1 cellular context compared by ENCODE assay signal in the genomic region with DNA sequence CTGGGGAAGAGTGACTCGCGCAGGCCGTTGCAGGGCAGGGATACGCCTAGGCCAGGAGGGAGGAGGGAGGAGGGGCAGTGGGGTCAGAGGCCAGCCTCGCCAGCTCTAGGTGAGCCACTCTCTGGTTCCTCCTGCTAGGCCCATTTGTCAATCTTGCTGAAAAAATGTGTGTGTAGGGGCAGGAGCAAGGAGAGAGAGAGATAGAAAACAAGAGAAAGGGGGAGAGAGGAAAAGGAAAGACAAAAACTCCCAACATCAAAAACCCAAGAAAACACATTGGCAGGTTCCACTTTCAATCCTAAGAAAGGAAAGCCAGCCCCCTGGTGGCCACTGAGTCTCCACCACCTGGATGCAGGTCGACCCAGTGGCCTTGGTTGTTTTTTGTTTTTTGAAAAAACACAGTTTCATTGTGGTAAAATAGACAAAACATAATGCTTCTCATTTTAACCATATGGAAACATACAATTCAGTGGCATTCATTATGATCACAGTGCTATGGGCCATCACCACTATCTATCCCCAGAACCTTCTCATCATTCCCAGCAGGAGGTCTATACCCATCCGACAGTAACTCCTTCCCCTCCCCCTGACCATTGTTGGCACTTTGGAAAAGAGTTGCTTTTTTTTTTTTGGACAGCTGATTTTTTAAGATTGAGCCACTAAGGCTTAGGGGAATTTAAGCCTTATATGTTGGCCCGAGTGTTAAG.
A peak's percentile ranks its signal among the peaks of the same experiment; 100 is the strongest.
TF ChIP-seq lines count a peak whose summit lies in the region.

No MANE protein-coding gene starts in this region.

TF ChIP-seq in HepG2, 621 proteins besides CTCF, POLR2A, EP300 and RAD21:
- TF ChIP-seq PPARG (CRISPR knock-in tag; conservative IDR thresholded peaks at IDR 0.05) (peak; percentile 32; the same call in 1 of the 2 replicates), ZNF10 (CRISPR knock-in tag; IDR thresholded peaks at IDR 0.05; ENCODE audit: borderline replicate concordance, low read depth) (no peak), SMC3 (IDR thresholded peaks at IDR 0.05; ENCODE audit: low read length) (peak; percentile 66), KDM2A (CRISPR knock-in tag; IDR thresholded peaks at IDR 0.05; ENCODE audit: borderline replicate concordance, low read depth) (0 out of 2 replicates have a peak, but pooled peaks have one; percentile 22), IRF9 (CRISPR knock-in tag; IDR thresholded peaks at IDR 0.05; ENCODE audit: borderline replicate concordance) (no peak), STAG1 (CRISPR knock-in tag; IDR thresholded peaks at IDR 0.05) (peak; percentile 74), ZNF362 (CRISPR knock-in tag; IDR thresholded peaks at IDR 0.05; ENCODE audit: borderline replicate concordance) (peak; percentile 24; the same call in 1 of the 2 replicates), ZFX (CRISPR knock-in tag; IDR thresholded peaks at IDR 0.05; ENCODE audit: low read depth) (peak; percentile 44; the same call in 1 of the 2 replicates), ELF3 (CRISPR knock-in tag; IDR thresholded peaks at IDR 0.05) (no peak), NR2F6 (IDR thresholded peaks at IDR 0.05) (peak; percentile 84), NR2F6 (CRISPR knock-in tag; IDR thresholded peaks at IDR 0.05) (peak; percentile 65), HMGXB4 (CRISPR knock-in tag; IDR thresholded peaks at IDR 0.05; ENCODE audit: borderline replicate concordance in 1 of 2, low read depth in 1 of 2) (peak in 1 of 2 experiments; percentile 32; a peak in 1 of 4 replicates), XRCC5 (optimal IDR thresholded peaks at IDR 0.05; ENCODE audit: low read length) (peak; percentile 28), ZNF430 (CRISPR knock-in tag; IDR thresholded peaks at IDR 0.05) (no peak), ZNF263 (CRISPR knock-in tag; IDR thresholded peaks at IDR 0.05) (peak; percentile 70), CENPT (CRISPR knock-in tag; IDR thresholded peaks at IDR 0.05; ENCODE audit: low read depth) (no peak), NR2C2 (CRISPR knock-in tag; IDR thresholded peaks at IDR 0.05; ENCODE audit: borderline replicate concordance) (peak; percentile 42; the same call in 1 of the 2 replicates), FOXP4 (CRISPR knock-in tag; IDR thresholded peaks at IDR 0.05) (0 out of 2 replicates have a peak, but pooled peaks have one; percentile 9), TGIF2 (CRISPR knock-in tag; IDR thresholded peaks at IDR 0.05) (no peak), NR2F1 (CRISPR knock-in tag; IDR thresholded peaks at IDR 0.05) (peak; percentile 36 to 84; a peak in 3 of 4 replicates), SRSF1 (optimal IDR thresholded peaks at IDR 0.05; ENCODE audit: low read depth, low read length) (no peak)
- TF ChIP-seq, protein P1, sequence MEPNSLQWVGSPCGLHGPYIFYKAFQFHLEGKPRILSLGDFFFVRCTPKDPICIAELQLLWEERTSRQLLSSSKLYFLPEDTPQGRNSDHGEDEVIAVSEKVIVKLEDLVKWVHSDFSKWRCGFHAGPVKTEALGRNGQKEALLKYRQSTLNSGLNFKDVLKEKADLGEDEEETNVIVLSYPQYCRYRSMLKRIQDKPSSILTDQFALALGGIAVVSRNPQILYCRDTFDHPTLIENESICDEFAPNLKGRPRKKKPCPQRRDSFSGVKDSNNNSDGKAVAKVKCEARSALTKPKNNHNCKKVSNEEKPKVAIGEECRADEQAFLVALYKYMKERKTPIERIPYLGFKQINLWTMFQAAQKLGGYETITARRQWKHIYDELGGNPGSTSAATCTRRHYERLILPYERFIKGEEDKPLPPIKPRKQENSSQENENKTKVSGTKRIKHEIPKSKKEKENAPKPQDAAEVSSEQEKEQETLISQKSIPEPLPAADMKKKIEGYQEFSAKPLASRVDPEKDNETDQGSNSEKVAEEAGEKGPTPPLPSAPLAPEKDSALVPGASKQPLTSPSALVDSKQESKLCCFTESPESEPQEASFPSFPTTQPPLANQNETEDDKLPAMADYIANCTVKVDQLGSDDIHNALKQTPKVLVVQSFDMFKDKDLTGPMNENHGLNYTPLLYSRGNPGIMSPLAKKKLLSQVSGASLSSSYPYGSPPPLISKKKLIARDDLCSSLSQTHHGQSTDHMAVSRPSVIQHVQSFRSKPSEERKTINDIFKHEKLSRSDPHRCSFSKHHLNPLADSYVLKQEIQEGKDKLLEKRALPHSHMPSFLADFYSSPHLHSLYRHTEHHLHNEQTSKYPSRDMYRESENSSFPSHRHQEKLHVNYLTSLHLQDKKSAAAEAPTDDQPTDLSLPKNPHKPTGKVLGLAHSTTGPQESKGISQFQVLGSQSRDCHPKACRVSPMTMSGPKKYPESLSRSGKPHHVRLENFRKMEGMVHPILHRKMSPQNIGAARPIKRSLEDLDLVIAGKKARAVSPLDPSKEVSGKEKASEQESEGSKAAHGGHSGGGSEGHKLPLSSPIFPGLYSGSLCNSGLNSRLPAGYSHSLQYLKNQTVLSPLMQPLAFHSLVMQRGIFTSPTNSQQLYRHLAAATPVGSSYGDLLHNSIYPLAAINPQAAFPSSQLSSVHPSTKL (CRISPR knock-in tag; IDR thresholded peaks at IDR 0.05): 0 out of 2 replicates have a peak, but pooled peaks have one; percentile 4
